In the genomic region with DNA sequence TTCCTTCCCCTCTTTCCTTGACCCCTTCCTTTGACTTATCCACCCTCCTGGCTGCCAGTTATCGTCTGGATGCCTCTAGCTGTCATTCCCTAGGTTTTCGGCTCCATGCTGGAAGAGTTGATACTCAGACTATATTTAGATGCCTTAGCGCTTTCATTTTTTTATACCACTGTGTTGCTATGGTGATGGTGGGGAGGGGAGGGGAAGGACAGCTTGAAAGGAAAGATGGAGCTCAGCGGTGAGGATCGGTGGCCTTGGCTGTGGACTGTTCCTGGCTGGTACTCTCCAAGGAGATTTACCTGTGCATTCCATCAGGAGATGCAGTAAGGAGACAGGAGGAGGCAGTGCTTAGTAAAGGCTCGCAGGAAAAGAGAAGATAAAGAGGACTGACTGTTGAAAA, we compare ENCODE assay signal across 21 cellular contexts.
"Had no signal": no experiment of that assay in that cellular context is flagged by ENCODE, and none has a peak within 500 bp of the region (broad histone marks: within the 10 kb centered on the region; RNA-seq: fewer than 3 reads in every experiment).

No MANE protein-coding gene starts in this region.

- ATAC-seq: left colon; left ventricle myocardium superior; natural killer cell treated with Interleukin-12 subunit alpha and Interleukin-12 subunit beta and Interleukin-15 and Interleukin-18, amount 100 ng/mL, for 72 hours; pancreas; right lobe of liver; stimulated activated naive B cell treated with anti-CD40 and anti-IgM and Interleukin-4, amounts not matched to agents 10 μg/mL and 1 μg/mL and 100 μg/mL, for 72 hours; stimulated activated naive CD8-positive, alpha-beta T cell treated with anti-CD3 and anti-CD28 coated beads, Interleukin-15, amount 100 ng/mL, for 72 hours had no signal

- DNase-seq: colonic mucosa; dermis blood vessel endothelial cell; esophagus squamous epithelium; foreskin fibroblast; immature natural killer cell; left colon; left ventricle myocardium superior; mesenchymal stem cell; midbrain; occipital lobe; pancreas; right lobe of liver; spleen; stimulated activated CD4-positive, alpha-beta T cell treated with anti-CD3 and anti-CD28 coated beads, Interleukin-15, amount 100 ng/mL, for 24 hours; stimulated activated CD4-positive, alpha-beta T cell treated with anti-CD3 and anti-CD28 coated beads, Interleukin-1b, Interleukin-23, amount 100 ng/mL, for 48 hours; stimulated activated CD4-positive, alpha-beta T cell treated with anti-CD3 and anti-CD28 coated beads, Interleukin-4, amount 100 ng/mL, for 4 hours; stimulated activated naive B cell treated with anti-CD40 and anti-IgM and Interleukin-4, amounts not matched to agents 10 μg/mL and 1 μg/mL and 100 μg/mL, for 72 hours; stimulated activated naive CD8-positive, alpha-beta T cell treated with anti-CD3 and anti-CD28 coated beads, Interleukin-15, amount 100 ng/mL, for 72 hours; trophoblast cell had no signal

- H3K27ac ChIP-seq: colonic mucosa, esophagus squamous epithelium, pancreas, prostate gland, right lobe of liver, spleen had no signal
